ENCODE assay signal across 28 cellular contexts in the genomic region with DNA sequence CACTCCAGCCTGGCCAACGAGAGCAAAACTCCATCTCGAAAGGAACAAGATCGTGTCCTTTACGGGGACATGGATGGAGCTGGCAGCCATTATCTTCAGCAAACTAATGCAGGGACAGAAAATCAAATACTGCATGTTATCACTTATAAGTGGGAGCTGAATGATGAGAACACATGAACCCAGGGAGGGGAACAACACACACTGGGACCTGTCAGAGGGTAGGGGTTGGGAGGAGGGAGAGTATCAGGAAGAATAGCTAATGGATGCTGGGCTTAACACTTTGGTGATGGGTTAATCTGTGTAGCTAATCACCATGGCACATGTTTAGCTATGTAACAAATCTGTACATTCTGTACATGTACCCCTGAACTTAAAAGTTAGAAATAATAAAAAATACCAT. TPM values are rescaled to one million over a fixed set of nuclear protein-coding genes. Genes with fewer than 3 reads are reported as not detected.
DNase-seq lines count a peak whose midpoint lies in the region; ATAC-seq lines count a peak whose summit lies in the region.
"Had no signal": no experiment of that assay in that cellular context is flagged by ENCODE, and none has a peak within 500 bp of the region (broad histone marks: within the 10 kb centered on the region; RNA-seq: fewer than 3 reads in every experiment).

No MANE protein-coding gene starts in this region.

- intact Hi-C loops in Right ventricle myocardium superior (cut with DNase I) (no loop called here), left cardiac atrium (cut with DNase I) (no loop called here), left ventricle myocardium superior (cut with micrococcal nuclease) (no loop called here), cardiac septum (cut with DNase I) (no loop called here)

- no peak for DNase-seq in Right ventricle myocardium superior
- DNase-seq in left cardiac atrium, result no peak
- DNase-seq in left ventricle myocardium superior, result no peak
- DNase-seq in cardiac septum (ENCODE audit: low spot score), result no peak
- DNase-seq: 8988T; ACHN; AML-193; BE2C; C1 segment of cervical spinal cord; Caco-2; Calu3; CD4-positive, alpha-beta memory T cell; CD4-positive, alpha-beta T cell; CD4-positive, CD25-positive, alpha-beta regulatory T cell; CD8-positive, alpha-beta memory T cell; CD8-positive, alpha-beta T cell; COR-L47; DMS 273 treated with DMSO at 0.1 percent for 48 hours; DMS153; DMS79; DMS79 treated with DMSO at 0.1 percent for 48 hours; DND-41; EL had no signal

- ATAC-seq in Right ventricle myocardium superior (ENCODE audit: poor library complexity) (peak; percentile 56), left cardiac atrium (no peak), left ventricle myocardium superior (peak; percentile 51)
- ATAC-seq: A549; CD8-positive, alpha-beta T cell had no signal

RNA-seq across cellular contexts. Expression of a gene that starts 40.9 kb away (rescaled TPM):
- total RNA-seq in Right ventricle myocardium superior (not detected), left cardiac atrium (under 1 TPM in 1 of 2 donors, not detected in 1; 0.21 TPM), left ventricle myocardium superior (0.20 TPM), cardiac septum (not detected)
- total RNA-seq: A172; A673; B cell; CD4-positive, alpha-beta memory T cell; CD4-positive, alpha-beta T cell; CD4-positive, CD25-positive, alpha-beta regulatory T cell; CD8-positive, alpha-beta memory T cell; CD8-positive, alpha-beta T cell; Daoy had no signal

Comparison
In these comparisons a context has a peak if more than half of its experiments do, and no peak if none do; other contexts are left out.
1. ATAC-seq: peak in Right ventricle myocardium superior (single experiment) and left ventricle myocardium superior (single experiment); none in left cardiac atrium (0 of 2).